12 cellular contexts compared by ENCODE assay signal in the genomic region with DNA sequence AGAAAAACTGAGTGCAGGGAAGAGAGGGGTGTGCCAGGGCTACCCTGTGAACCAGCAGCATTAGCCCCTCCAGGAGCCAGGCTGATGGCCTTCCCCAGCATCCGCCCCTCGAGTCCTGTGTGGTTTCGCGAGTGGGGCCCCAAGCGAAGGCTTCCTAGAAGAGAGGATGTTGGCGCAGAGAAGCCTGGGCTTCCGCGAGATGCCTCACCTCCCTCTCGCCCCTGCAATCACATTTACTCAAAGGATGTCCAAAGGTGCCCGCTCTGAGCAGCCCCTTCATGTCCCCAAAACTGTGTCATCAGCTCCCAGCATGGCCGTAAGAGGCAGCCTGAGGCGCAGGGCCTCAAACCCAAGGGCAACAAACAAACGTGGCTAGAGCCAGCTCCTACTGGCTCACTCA.
A peak's percentile ranks its signal among the peaks of the same experiment; 100 is the strongest.
DNase-seq lines count a peak whose midpoint lies in the region; ATAC-seq and TF ChIP-seq lines count a peak whose summit lies in the region.
"Had no signal": no experiment of that assay in that cellular context is flagged by ENCODE, and none has a peak within 500 bp of the region (broad histone marks: within the 10 kb centered on the region; RNA-seq: fewer than 3 reads in every experiment).

No MANE protein-coding gene starts in this region.

- H3K27ac Mint-ChIP-seq in CD8-positive, alpha-beta T cell, result peak overlapping the region; percentile 94
- H3K27ac Mint-ChIP-seq in activated CD8-positive, alpha-beta T cell treated with anti-CD3 and anti-CD28 coated beads, Interleukin-2, amount 10 ng/mL, durations not matched to agents 7 days and 5 days, result peak overlapping the region; percentile 99
- H3K27ac Mint-ChIP-seq in central memory CD8-positive, alpha-beta T cell (ENCODE audit: low read depth), result peak overlapping the region; percentile 97

- intact Hi-C loops in CD8-positive, alpha-beta T cell (cut with DNase I, micrococcal nuclease), result loop anchor here (5.0 kb wide), 3 partner anchors 106 to 191 kb away; a partner anchor contains a TSS
- intact Hi-C loops in heart left ventricle (cut with DNase I), result no loop called here

- peak in 6 of 7 experiments; percentile 44 to 76 (median 59) for DNase-seq in CD8-positive, alpha-beta T cell
- DNase-seq in activated CD8-positive, alpha-beta T cell treated with anti-CD3 and anti-CD28 coated beads, Interleukin-2, amount 10 ng/mL, durations not matched to agents 7 days and 5 days, result peak; percentile 86
- DNase-seq in central memory CD8-positive, alpha-beta T cell (ENCODE audit: low spot score in 2 of 2), result peak; percentile 35 to 45
- DNase-seq in stimulated activated CD4-positive, alpha-beta T cell treated with anti-CD3 and anti-CD28 coated beads, Interleukin-4, amount 100 ng/mL, for 24 hours, result peak; percentile 54
- DNase-seq in DMS153 treated with DMSO at 0.1 percent for 48 hours (lab: John Stamatoyannopoulos, UW; ENCODE audit: unreplicated experiment) (no peak), SKM-1 treated with dmso at 0.1 percent for 144 hours (lab: John Stamatoyannopoulos, UW; ENCODE audit: unreplicated experiment) (no peak), foreskin fibroblast (no peak), heart left ventricle (no peak)
- DNase-seq: GOT3, NCI-H187 treated with DMSO at 0.1 percent for 48 hours had no signal

- H3K36me3 ChIP-seq in CD8-positive, alpha-beta T cell (ENCODE audit: insufficient read depth, low read length), result no peaks in the 10 kb centered on the region
- no peaks in the 10 kb centered on the region for H3K36me3 ChIP-seq in heart left ventricle

- no peak for TF ChIP-seq POLR2A in heart left ventricle (IDR thresholded peaks at IDR 0.05)

- CTCF ChIA-PET in CD8-positive, alpha-beta T cell (lab: Charles Lee), result interaction anchor here (1.3 to 2.6 kb wide), 6 partner anchors 9 to 189 kb away, joined by 3 to 10 read pairs (median 5); a partner anchor contains a TSS
- CTCF ChIA-PET in activated CD8-positive, alpha-beta T cell treated with anti-CD3 and anti-CD28 coated beads, Interleukin-2, amount 10 ng/mL, durations not matched to agents 7 days and 5 days (lab: Charles Lee), result interaction anchor here (1.0 to 4.9 kb wide), 8 partner anchors 9 to 110 kb away, joined by 3 to 30 read pairs (median 6); no protein-coding TSS in a partner anchor

- H3K4me1 Mint-ChIP-seq in CD8-positive, alpha-beta T cell (ENCODE audit: low read depth), result peaks cover 89% of the 10 kb centered on the region
- peaks cover 94% of the 10 kb centered on the region for H3K4me1 Mint-ChIP-seq in activated CD8-positive, alpha-beta T cell treated with anti-CD3 and anti-CD28 coated beads, Interleukin-2, amount 10 ng/mL, durations not matched to agents 7 days and 5 days (ENCODE audit: low read depth)
- H3K4me1 Mint-ChIP-seq in central memory CD8-positive, alpha-beta T cell, result peaks cover 83% of the 10 kb centered on the region
- H3K4me1 Mint-ChIP-seq: brain had no signal

- no peaks in the 10 kb centered on the region for H3K9me3 ChIP-seq in CD8-positive, alpha-beta T cell (ENCODE audit: low read length)
- H3K9me3 ChIP-seq in heart left ventricle, result peaks cover 0 to 7% (median 0%) of the 10 kb centered on the region in 12 donors

- TF ChIP-seq CTCF in CD8-positive, alpha-beta T cell (IDR thresholded peaks at IDR 0.05), result no peak
- no peak for TF ChIP-seq CTCF in foreskin fibroblast (IDR thresholded peaks at IDR 0.05; ENCODE audit: low read depth, low read length)
- no peak for TF ChIP-seq CTCF in heart left ventricle (IDR thresholded peaks at IDR 0.05)

- peak overlapping the region; percentile 28 for H3K4me3 ChIP-seq in CD8-positive, alpha-beta T cell (ENCODE audit: low read depth, low read length)
- no peak overlapping the region for H3K4me3 ChIP-seq in foreskin fibroblast (ENCODE audit: low read depth in 1 of 2, low read length in 2 of 2)
- H3K4me3 ChIP-seq in heart left ventricle, result peak overlapping the region in 1 of 12 donors; percentile 12
- H3K4me3 ChIP-seq: SK-N-MC had no signal

- 83 to 92% (median 87%) methylated on average over 11 to 13 of the region's 13 CpGs for WGBS in heart left ventricle, 4 donors

- peaks cover 77% of the 10 kb centered on the region for H3K4me1 ChIP-seq in CD8-positive, alpha-beta T cell (ENCODE audit: insufficient read depth, low read length)
- H3K4me1 ChIP-seq in heart left ventricle, result peaks cover 0 to 98% (median 0%) of the 10 kb centered on the region in 12 donors

- no peaks in the 10 kb centered on the region for H3K27me3 Mint-ChIP-seq in CD8-positive, alpha-beta T cell (ENCODE audit: low read depth)
- H3K27me3 Mint-ChIP-seq in activated CD8-positive, alpha-beta T cell treated with anti-CD3 and anti-CD28 coated beads, Interleukin-2, amount 10 ng/mL, durations not matched to agents 7 days and 5 days (ENCODE audit: low read depth), result no peaks in the 10 kb centered on the region
- no peaks in the 10 kb centered on the region for H3K27me3 Mint-ChIP-seq in central memory CD8-positive, alpha-beta T cell

- H3K27me3 ChIP-seq in CD8-positive, alpha-beta T cell (ENCODE audit: insufficient read depth, low read length), result no peaks in the 10 kb centered on the region
- no peaks in the 10 kb centered on the region for H3K27me3 ChIP-seq in heart left ventricle

- ATAC-seq in CD8-positive, alpha-beta T cell, result peak; percentile 62
- peak; percentile 69 for ATAC-seq in activated CD8-positive, alpha-beta T cell treated with anti-CD3 and anti-CD28 coated beads, Interleukin-2, amount 10 ng/mL, durations not matched to agents 7 days and 5 days
- peak; percentile 67 for ATAC-seq in central memory CD8-positive, alpha-beta T cell (replicated peaks; ENCODE audit: extremely low read depth, poor library complexity, severe bottlenecking)
- no peak for ATAC-seq in heart left ventricle

- peaks cover 31% of the 10 kb centered on the region for H3K36me3 Mint-ChIP-seq in CD8-positive, alpha-beta T cell
- peaks cover 86% of the 10 kb centered on the region for H3K36me3 Mint-ChIP-seq in activated CD8-positive, alpha-beta T cell treated with anti-CD3 and anti-CD28 coated beads, Interleukin-2, amount 10 ng/mL, durations not matched to agents 7 days and 5 days (ENCODE audit: low read depth)
- H3K36me3 Mint-ChIP-seq in central memory CD8-positive, alpha-beta T cell (ENCODE audit: insufficient read depth), result peaks cover 13% of the 10 kb centered on the region

- peak overlapping the region; percentile 73 for H3K4me3 Mint-ChIP-seq in CD8-positive, alpha-beta T cell
- H3K4me3 Mint-ChIP-seq in activated CD8-positive, alpha-beta T cell treated with anti-CD3 and anti-CD28 coated beads, Interleukin-2, amount 10 ng/mL, durations not matched to agents 7 days and 5 days, result peak overlapping the region; percentile 67
- H3K4me3 Mint-ChIP-seq in central memory CD8-positive, alpha-beta T cell, result peak overlapping the region; percentile 83
- H3K4me3 Mint-ChIP-seq: brain had no signal

- H3K9me3 Mint-ChIP-seq in CD8-positive, alpha-beta T cell, result peaks cover 2% of the 10 kb centered on the region
- peaks cover 7% of the 10 kb centered on the region for H3K9me3 Mint-ChIP-seq in activated CD8-positive, alpha-beta T cell treated with anti-CD3 and anti-CD28 coated beads, Interleukin-2, amount 10 ng/mL, durations not matched to agents 7 days and 5 days (ENCODE audit: insufficient read depth)
- no peaks in the 10 kb centered on the region for H3K9me3 Mint-ChIP-seq in central memory CD8-positive, alpha-beta T cell

- POLR2A ChIA-PET in CD8-positive, alpha-beta T cell (lab: Charles Lee), result interaction anchor here (1.1 to 2.7 kb wide), 5 partner anchors 9 to 111 kb away, joined by 3 to 8 read pairs (median 4); a partner anchor contains a TSS
- POLR2A ChIA-PET in activated CD8-positive, alpha-beta T cell treated with anti-CD3 and anti-CD28 coated beads, Interleukin-2, amount 10 ng/mL, durations not matched to agents 7 days and 5 days (lab: Charles Lee), result interaction anchor here (0.7 to 3.8 kb wide), 7 partner anchors 10 to 111 kb away, joined by 3 to 23 read pairs (median 4); no protein-coding TSS in a partner anchor

- H3K27ac ChIP-seq in CD8-positive, alpha-beta T cell (ENCODE audit: low read depth, low read length), result peak overlapping the region; percentile 50
- H3K27ac ChIP-seq in heart left ventricle, result peak overlapping the region in 1 of 12 donors; percentile 80
- H3K27ac ChIP-seq: SK-N-MC had no signal

Comparison
In these comparisons a context has a peak if more than half of its experiments do, and no peak if none do; other contexts are left out.
1. ATAC-seq: peak in CD8-positive, alpha-beta T cell (single experiment), activated CD8-positive, alpha-beta T cell treated with anti-CD3 and anti-CD28 coated beads, Interleukin-2, amount 10 ng/mL, durations not matched to agents 7 days and 5 days (single experiment) and central memory CD8-positive, alpha-beta T cell (single experiment); none in heart left ventricle (0 of 4).
2. DNase-seq: peak in CD8-positive, alpha-beta T cell (6 of 7), activated CD8-positive, alpha-beta T cell treated with anti-CD3 and anti-CD28 coated beads, Interleukin-2, amount 10 ng/mL, durations not matched to agents 7 days and 5 days (single experiment), central memory CD8-positive, alpha-beta T cell (2 of 2) and stimulated activated CD4-positive, alpha-beta T cell treated with anti-CD3 and anti-CD28 coated beads, Interleukin-4, amount 100 ng/mL, for 24 hours (single experiment); none in DMS153 treated with DMSO at 0.1 percent for 48 hours (single experiment), SKM-1 treated with dmso at 0.1 percent for 144 hours (single experiment), foreskin fibroblast (0 of 2) and heart left ventricle (0 of 5).
3. intact Hi-C loops: an anchor here in CD8-positive, alpha-beta T cell (5.0 kb wide); none called in heart left ventricle.
4. Peak in every context shown above with its lines, with median percentiles within 50 percentile points of each other: H3K27ac Mint-ChIP-seq and H3K4me3 Mint-ChIP-seq.